ENCODE assay signal across 1 cellular context in the genomic region with DNA sequence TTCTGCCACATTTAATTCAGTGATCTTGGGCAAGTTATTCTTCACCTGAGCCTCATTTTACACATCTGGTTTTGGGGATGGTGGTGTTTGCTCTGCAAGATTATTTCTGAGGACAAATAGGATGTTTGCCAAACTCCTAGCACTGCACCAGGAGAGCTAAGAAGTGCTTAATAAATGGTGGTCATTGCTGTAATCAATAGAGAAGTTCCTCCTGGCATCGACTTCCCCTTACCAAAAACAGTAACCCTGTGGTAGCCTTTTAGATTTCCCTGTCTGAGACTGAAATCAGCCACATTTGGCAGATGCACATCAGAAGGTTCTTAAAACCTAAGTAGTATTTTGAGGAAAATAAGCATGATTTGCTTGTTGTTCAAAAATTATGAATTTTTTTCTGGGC.
TF ChIP-seq lines count a peak whose summit lies in the region.

No MANE protein-coding gene starts in this region.

TF ChIP-seq in IMR-90, 13 proteins besides CTCF, POLR2A, EP300 and RAD21 (continued from another document):
- TF ChIP-seq CEBPB (IDR thresholded peaks at IDR 0.05; ENCODE audit: low read depth, low read length) (no peak), MAZ (IDR thresholded peaks at IDR 0.05; ENCODE audit: borderline replicate concordance, low read depth, low read length) (no peak), CHD1 (IDR thresholded peaks at IDR 0.05; ENCODE audit: low read depth, low read length) (no peak)
- TF ChIP-seq, protein P1, sequence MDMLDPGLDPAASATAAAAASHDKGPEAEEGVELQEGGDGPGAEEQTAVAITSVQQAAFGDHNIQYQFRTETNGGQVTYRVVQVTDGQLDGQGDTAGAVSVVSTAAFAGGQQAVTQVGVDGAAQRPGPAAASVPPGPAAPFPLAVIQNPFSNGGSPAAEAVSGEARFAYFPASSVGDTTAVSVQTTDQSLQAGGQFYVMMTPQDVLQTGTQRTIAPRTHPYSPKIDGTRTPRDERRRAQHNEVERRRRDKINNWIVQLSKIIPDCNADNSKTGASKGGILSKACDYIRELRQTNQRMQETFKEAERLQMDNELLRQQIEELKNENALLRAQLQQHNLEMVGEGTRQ (IDR thresholded peaks at IDR 0.05; ENCODE audit: low read depth, low read length): no peak
TF ChIP-seq in IMR-90: peak in this region for 0.
